In genomic region chr2:72917138-72917874, GRCh38 we compare ENCODE assay signal across 1 cellular context.
TF ChIP-seq lines count a peak whose summit lies in the region.

TSS of gene EMX1 (plus strand) at chr2:72917519. CDS start at chr2:72917853, 334 bp downstream.

TF ChIP-seq in WTC11, 78 proteins besides CTCF, POLR2A, EP300 and RAD21 (continued from another document):
- TF ChIP-seq ZNF425 (CRISPR knock-in tag; conservative IDR thresholded peaks at IDR 0.05) (no peak), FOXP4 (CRISPR knock-in tag; IDR thresholded peaks at IDR 0.05) (0 out of 2 replicates have a peak, but pooled peaks have one; percentile 9), JUN (CRISPR knock-in tag; IDR thresholded peaks at IDR 0.05) (no peak), FOXK1 (CRISPR knock-in tag; IDR thresholded peaks at IDR 0.05) (0 out of 2 replicates have a peak, but pooled peaks have one; percentile 14), NR1H2 (CRISPR knock-in tag; IDR thresholded peaks at IDR 0.05) (no peak), SP1 (CRISPR knock-in tag; conservative IDR thresholded peaks at IDR 0.05) (peak; percentile 73), NFE2L1 (CRISPR knock-in tag; IDR thresholded peaks at IDR 0.05) (no peak)
- TF ChIP-seq, protein P1, sequence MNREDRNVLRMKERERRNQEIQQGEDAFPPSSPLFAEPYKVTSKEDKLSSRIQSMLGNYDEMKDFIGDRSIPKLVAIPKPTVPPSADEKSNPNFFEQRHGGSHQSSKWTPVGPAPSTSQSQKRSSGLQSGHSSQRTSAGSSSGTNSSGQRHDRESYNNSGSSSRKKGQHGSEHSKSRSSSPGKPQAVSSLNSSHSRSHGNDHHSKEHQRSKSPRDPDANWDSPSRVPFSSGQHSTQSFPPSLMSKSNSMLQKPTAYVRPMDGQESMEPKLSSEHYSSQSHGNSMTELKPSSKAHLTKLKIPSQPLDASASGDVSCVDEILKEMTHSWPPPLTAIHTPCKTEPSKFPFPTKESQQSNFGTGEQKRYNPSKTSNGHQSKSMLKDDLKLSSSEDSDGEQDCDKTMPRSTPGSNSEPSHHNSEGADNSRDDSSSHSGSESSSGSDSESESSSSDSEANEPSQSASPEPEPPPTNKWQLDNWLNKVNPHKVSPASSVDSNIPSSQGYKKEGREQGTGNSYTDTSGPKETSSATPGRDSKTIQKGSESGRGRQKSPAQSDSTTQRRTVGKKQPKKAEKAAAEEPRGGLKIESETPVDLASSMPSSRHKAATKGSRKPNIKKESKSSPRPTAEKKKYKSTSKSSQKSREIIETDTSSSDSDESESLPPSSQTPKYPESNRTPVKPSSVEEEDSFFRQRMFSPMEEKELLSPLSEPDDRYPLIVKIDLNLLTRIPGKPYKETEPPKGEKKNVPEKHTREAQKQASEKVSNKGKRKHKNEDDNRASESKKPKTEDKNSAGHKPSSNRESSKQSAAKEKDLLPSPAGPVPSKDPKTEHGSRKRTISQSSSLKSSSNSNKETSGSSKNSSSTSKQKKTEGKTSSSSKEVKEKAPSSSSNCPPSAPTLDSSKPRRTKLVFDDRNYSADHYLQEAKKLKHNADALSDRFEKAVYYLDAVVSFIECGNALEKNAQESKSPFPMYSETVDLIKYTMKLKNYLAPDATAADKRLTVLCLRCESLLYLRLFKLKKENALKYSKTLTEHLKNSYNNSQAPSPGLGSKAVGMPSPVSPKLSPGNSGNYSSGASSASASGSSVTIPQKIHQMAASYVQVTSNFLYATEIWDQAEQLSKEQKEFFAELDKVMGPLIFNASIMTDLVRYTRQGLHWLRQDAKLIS (CRISPR knock-in tag; IDR thresholded peaks at IDR 0.05; ENCODE audit: borderline replicate concordance): no peak
TF ChIP-seq in WTC11: peak in this region for 9.
